9 cellular contexts compared by ENCODE assay signal in genomic region chr5:61401726-61402125, GRCh38.
DNase-seq lines count a peak whose midpoint lies in the region; TF ChIP-seq lines count a peak whose summit lies in the region.
"Had no signal": no experiment of that assay in that cellular context is flagged by ENCODE, and none has a peak within 500 bp of the region (broad histone marks: within the 10 kb centered on the region; RNA-seq: fewer than 3 reads in every experiment).

No MANE protein-coding gene starts in this region.

- CTCF ChIA-PET in OCI-LY7 (lab: Charles Lee; ENCODE audit: unreplicated experiment) = no interaction called here

- H3K4me3 ChIP-seq in cardiac fibroblast (replicated peaks in 1 of 2; ENCODE audit: low read depth in 2 of 2, low read length in 2 of 2) (no peak overlapping the region), OCI-LY7 (ENCODE audit: low read depth, low read length, poor library complexity, severe bottlenecking) (no peak overlapping the region), MG63 (no peak overlapping the region)

- H3K9me2 ChIP-seq in OCI-LY7 (ENCODE audit: insufficient read depth, low read length) = no peaks in the 10 kb centered on the region

- H3K9me3 ChIP-seq in OCI-LY7 (ENCODE audit: low read length) (no peaks in the 10 kb centered on the region), MG63 (no peaks in the 10 kb centered on the region)

- no peaks in the 10 kb centered on the region for H3K27me3 ChIP-seq in MG63

- no peaks in the 10 kb centered on the region for H3K4me1 ChIP-seq in OCI-LY7 (ENCODE audit: insufficient read depth, low read length, poor library complexity, severe bottlenecking)

- no peak for TF ChIP-seq CTCF in cardiac fibroblast (IDR thresholded peaks at IDR 0.05; ENCODE audit: low read depth, low read length)
- TF ChIP-seq CTCF in OCI-LY7 (conservative IDR thresholded peaks at IDR 0.05; ENCODE audit: low read length) = no peak

- POLR2A ChIA-PET in OCI-LY7 (lab: Charles Lee) = no interaction called here

- no peaks in the 10 kb centered on the region for H4K20me1 ChIP-seq in OCI-LY7 (ENCODE audit: insufficient read depth, low read length)

- intact Hi-C loops in OCI-LY7 (cut with micrococcal nuclease; ENCODE audit: unreplicated experiment) (no loop called here), posterior vena cava (cut with DNase I) (no loop called here)

- H3K4me2 ChIP-seq in OCI-LY7 (ENCODE audit: low read length) = no peak overlapping the region

- DNase-seq in Daoy (ENCODE audit: low read depth) (peak; percentile 31), MV-4-11 (lab: John Stamatoyannopoulos, UW) (peak; percentile 13), cardiac fibroblast (ENCODE audit: low read depth in 2 of 2) (peak; percentile 66 to 78), lung microvascular endothelial cell (ENCODE audit: low read depth in 2 of 2) (peak; percentile 38 to 56), OCI-LY7 (ENCODE audit: low spot score) (no peak), MG63 (no peak), midbrain (lab: John Stamatoyannopoulos, UW) (no peak), posterior vena cava (ENCODE audit: low spot score) (no peak)
- DNase-seq: NCI-H510A had no signal

- H3K36me3 ChIP-seq in OCI-LY7 (ENCODE audit: insufficient read depth, low read length) (no peaks in the 10 kb centered on the region), MG63 (no peaks in the 10 kb centered on the region)

- no peak overlapping the region for H2AFZ ChIP-seq in OCI-LY7 (ENCODE audit: low read length)

- BruUV-seq in OCI-LY7 (replicated peaks; lab: Mats Ljungman, UMichigan) = no TSS peak

- H3K27ac ChIP-seq in OCI-LY7 (ENCODE audit: low read depth, low read length, poor library complexity, severe bottlenecking) = no peak overlapping the region

- no peaks in the 10 kb centered on the region for H3K79me2 ChIP-seq in OCI-LY7 (ENCODE audit: insufficient read depth, low read depth, low read length)

Comparison
In these comparisons a context has a peak if more than half of its experiments do, and no peak if none do; other contexts are left out.
1. DNase-seq: peak in Daoy (single experiment), MV-4-11 (single experiment), cardiac fibroblast (2 of 2) and lung microvascular endothelial cell (2 of 2); none in OCI-LY7 (single experiment), MG63 (single experiment), midbrain (single experiment) and posterior vena cava (single experiment).